ENCODE assay signal across 8 cellular contexts in the genomic region with DNA sequence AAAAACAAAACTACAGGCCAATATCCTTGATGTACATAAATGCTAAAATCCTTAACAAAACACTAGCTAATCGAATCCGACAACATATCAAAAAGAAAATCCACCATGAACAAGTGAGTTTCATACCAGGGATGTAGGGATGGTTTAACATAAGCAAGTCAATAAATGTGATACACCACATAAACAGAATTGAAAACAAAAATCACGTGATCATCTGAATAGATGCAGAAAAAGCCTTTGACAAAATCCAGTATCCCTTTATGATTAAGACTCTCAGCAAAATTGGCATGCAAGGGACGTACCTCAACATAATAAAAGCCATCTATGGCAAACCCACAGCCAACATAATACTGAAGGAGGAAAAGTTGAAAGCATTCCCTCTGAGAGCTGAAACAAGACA.
"Had no signal": no experiment of that assay in that cellular context is flagged by ENCODE, and none has a peak within 500 bp of the region (broad histone marks: within the 10 kb centered on the region; RNA-seq: fewer than 3 reads in every experiment).

No MANE protein-coding gene starts in this region.

- DNase-seq: GDM1, GF-D8 had no signal

- FAIRE-seq: G401.6, GM12878, GM12891, GM12892, GM18507, GM19239 had no signal

- H3K4me3 ChIP-seq: GM12878 had no signal

- ATAC-seq: GM12878 had no signal
